ENCODE assay signal across 1 cellular context in the genomic region with DNA sequence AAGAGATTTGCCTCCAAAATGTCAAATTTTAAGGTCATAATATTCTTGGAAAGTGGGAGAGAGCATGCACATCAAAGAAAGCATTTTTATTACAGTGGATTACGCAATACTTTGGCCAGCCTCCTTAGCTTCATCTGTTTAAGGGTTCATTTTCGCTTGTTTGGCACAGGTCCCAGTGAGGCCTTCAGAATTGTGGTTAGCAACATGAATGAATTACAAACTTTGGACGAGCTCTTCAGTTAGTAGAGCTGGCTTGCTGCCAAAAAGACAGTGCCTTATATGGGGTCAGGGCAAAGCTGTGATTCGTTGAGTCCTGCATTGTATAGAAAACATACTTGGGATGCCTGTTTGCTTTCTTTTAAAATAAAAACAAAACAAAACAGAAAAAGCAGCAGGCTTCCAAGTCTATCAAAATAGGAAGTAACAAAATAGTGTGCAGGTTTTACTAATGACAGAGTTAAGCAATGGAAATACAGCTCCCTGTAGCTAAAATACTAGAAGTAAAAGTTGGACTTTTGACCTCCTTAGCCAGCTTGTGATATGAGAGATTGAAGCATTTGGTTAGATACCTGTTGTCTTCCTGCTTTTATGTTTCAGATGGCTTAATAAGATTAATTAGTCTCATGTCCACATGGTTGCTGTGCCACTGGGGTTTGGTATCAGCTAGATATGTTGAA.
A peak's percentile ranks its signal among the peaks of the same experiment; 100 is the strongest.
TF ChIP-seq lines count a peak whose summit lies in the region.

No MANE protein-coding gene starts in this region.

TF ChIP-seq in GM12878, 131 proteins besides CTCF, POLR2A, EP300 and RAD21 (continued from another document):
- TF ChIP-seq, protein P1, sequence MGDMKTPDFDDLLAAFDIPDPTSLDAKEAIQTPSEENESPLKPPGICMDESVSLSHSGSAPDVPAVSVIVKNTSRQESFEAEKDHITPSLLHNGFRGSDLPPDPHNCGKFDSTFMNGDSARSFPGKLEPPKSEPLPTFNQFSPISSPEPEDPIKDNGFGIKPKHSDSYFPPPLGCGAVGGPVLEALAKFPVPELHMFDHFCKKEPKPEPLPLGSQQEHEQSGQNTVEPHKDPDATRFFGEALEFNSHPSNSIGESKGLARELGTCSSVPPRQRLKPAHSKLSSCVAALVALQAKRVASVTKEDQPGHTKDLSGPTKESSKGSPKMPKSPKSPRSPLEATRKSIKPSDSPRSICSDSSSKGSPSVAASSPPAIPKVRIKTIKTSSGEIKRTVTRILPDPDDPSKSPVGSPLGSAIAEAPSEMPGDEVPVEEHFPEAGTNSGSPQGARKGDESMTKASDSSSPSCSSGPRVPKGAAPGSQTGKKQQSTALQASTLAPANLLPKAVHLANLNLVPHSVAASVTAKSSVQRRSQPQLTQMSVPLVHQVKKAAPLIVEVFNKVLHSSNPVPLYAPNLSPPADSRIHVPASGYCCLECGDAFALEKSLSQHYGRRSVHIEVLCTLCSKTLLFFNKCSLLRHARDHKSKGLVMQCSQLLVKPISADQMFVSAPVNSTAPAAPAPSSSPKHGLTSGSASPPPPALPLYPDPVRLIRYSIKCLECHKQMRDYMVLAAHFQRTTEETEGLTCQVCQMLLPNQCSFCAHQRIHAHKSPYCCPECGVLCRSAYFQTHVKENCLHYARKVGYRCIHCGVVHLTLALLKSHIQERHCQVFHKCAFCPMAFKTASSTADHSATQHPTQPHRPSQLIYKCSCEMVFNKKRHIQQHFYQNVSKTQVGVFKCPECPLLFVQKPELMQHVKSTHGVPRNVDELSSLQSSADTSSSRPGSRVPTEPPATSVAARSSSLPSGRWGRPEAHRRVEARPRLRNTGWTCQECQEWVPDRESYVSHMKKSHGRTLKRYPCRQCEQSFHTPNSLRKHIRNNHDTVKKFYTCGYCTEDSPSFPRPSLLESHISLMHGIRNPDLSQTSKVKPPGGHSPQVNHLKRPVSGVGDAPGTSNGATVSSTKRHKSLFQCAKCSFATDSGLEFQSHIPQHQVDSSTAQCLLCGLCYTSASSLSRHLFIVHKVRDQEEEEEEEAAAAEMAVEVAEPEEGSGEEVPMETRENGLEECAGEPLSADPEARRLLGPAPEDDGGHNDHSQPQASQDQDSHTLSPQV (IDR thresholded peaks at IDR 0.05): 0 out of 2 replicates have a peak, but pooled peaks have one; percentile 15
- TF ChIP-seq TCF7 (IDR thresholded peaks at IDR 0.05; ENCODE audit: borderline replicate concordance): 0 out of 2 replicates have a peak, but pooled peaks have one; percentile 17
- TF ChIP-seq CBX3 (IDR thresholded peaks at IDR 0.05; ENCODE audit: borderline replicate concordance, low read depth): no peak
- no peak for TF ChIP-seq TARDBP (IDR thresholded peaks at IDR 0.05; ENCODE audit: borderline replicate concordance)
- TF ChIP-seq, protein P2, sequence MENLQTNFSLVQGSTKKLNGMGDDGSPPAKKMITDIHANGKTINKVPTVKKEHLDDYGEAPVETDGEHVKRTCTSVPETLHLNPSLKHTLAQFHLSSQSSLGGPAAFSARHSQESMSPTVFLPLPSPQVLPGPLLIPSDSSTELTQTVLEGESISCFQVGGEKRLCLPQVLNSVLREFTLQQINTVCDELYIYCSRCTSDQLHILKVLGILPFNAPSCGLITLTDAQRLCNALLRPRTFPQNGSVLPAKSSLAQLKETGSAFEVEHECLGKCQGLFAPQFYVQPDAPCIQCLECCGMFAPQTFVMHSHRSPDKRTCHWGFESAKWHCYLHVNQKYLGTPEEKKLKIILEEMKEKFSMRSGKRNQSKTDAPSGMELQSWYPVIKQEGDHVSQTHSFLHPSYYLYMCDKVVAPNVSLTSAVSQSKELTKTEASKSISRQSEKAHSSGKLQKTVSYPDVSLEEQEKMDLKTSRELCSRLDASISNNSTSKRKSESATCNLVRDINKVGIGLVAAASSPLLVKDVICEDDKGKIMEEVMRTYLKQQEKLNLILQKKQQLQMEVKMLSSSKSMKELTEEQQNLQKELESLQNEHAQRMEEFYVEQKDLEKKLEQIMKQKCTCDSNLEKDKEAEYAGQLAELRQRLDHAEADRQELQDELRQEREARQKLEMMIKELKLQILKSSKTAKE (IDR thresholded peaks at IDR 0.05; ENCODE audit: low read depth, poor library complexity, severe bottlenecking): peak; percentile 85
- TF ChIP-seq HDAC2 (IDR thresholded peaks at IDR 0.05): no peak
- TF ChIP-seq, protein P3, sequence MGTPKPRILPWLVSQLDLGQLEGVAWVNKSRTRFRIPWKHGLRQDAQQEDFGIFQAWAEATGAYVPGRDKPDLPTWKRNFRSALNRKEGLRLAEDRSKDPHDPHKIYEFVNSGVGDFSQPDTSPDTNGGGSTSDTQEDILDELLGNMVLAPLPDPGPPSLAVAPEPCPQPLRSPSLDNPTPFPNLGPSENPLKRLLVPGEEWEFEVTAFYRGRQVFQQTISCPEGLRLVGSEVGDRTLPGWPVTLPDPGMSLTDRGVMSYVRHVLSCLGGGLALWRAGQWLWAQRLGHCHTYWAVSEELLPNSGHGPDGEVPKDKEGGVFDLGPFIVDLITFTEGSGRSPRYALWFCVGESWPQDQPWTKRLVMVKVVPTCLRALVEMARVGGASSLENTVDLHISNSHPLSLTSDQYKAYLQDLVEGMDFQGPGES (IDR thresholded peaks at IDR 0.05): no peak
- peak; percentile 38; the same call in 1 of the 2 replicates for TF ChIP-seq ATF7 (IDR thresholded peaks at IDR 0.05; ENCODE audit: low read depth)
- TF ChIP-seq HDAC6 (IDR thresholded peaks at IDR 0.05; ENCODE audit: unreplicated experiment): no peak
- no peak; the same call in 1 of the 2 replicates for TF ChIP-seq YY1 (IDR thresholded peaks at IDR 0.05; ENCODE audit: low read depth, low read length)
- peak; percentile 9 to 24; a peak in 2 of 4 replicates for TF ChIP-seq IKZF2 (IDR thresholded peaks at IDR 0.05)
- peak; percentile 87 for TF ChIP-seq RUNX3 (IDR thresholded peaks at IDR 0.05; ENCODE audit: low read length)
TF ChIP-seq in GM12878: peak in this region for 15.
